ENCODE assay signal across 10 cellular contexts in genomic region chr9:129270205-129270604, GRCh38.
DNase-seq lines count a peak whose midpoint lies in the region; ATAC-seq, FAIRE-seq and TF ChIP-seq lines count a peak whose summit lies in the region.
"Had no signal": no experiment of that assay in that cellular context is flagged by ENCODE, and none has a peak within 500 bp of the region (broad histone marks: within the 10 kb centered on the region; RNA-seq: fewer than 3 reads in every experiment).

No MANE protein-coding gene starts in this region.

- POLR2A ChIA-PET in HepG2 (lab: Yijun Ruan, JAX) = no interaction called here

- H3K36me3 ChIP-seq in spleen (no peaks in the 10 kb centered on the region), HepG2 (replicated peaks in 1 of 2; ENCODE audit: control insufficient read depth in 1 of 2, insufficient read depth in 2 of 2, low read length in 2 of 2) (no peaks in the 10 kb centered on the region)

- H3K9me3 Mint-ChIP-seq in T-helper 2 cell treated with Interferon-gamma antibody and Interleukin-4, amounts not matched to agents 5 μg/mL and 100 μg/mL, for 36 hours = no peaks in the 10 kb centered on the region

- intact Hi-C loops in spleen (cut with DNase I; ENCODE audit: low total_unique reads) (no loop called here), HepG2 (cut with micrococcal nuclease; ENCODE audit: unreplicated experiment) (no loop called here)

- H3K27me3 ChIP-seq in spleen (replicated peaks in 1 of 7) (peaks cover 0 to 6% (median 0%) of the 10 kb centered on the region in 7 donors), HepG2 (ENCODE audit: control insufficient read depth in 1 of 2, insufficient read depth in 2 of 2, low read length in 2 of 2) (peaks cover 5 to 45% of the 10 kb centered on the region in 2 experiments; a peak in 3 of 5 replicates)

- H4K20me1 ChIP-seq in HepG2 (ENCODE audit: insufficient read depth, low read length) = no peaks in the 10 kb centered on the region

- no peaks in the 10 kb centered on the region for H3K79me2 ChIP-seq in HepG2 (ENCODE audit: insufficient read depth, low read length)

- FAIRE-seq in HepG2 (lab: Jason Lieb, UNC) = no peak

- no peaks in the 10 kb centered on the region for H3K9me3 ChIP-seq in spleen
- H3K9me3 ChIP-seq in HepG2 (ENCODE audit: low read length) = no peaks in the 10 kb centered on the region

- in situ Hi-C loops in HepG2 (cut with HindIII; ENCODE audit: extremely low pct_ligation_motif_present, low pct_unique_long_range_greater_than_20kb) = no loop called here

- TF ChIP-seq RAD21 in HepG2 (CRISPR knock-in tag; IDR thresholded peaks at IDR 0.05) = no peak

- peak overlapping the region; percentile 73 for H3K27ac Mint-ChIP-seq in T-helper 2 cell treated with Interferon-gamma antibody and Interleukin-4, amounts not matched to agents 5 μg/mL and 100 μg/mL, for 36 hours

- BruUV-seq in HepG2 (replicated peaks; lab: Mats Ljungman, UMichigan) = no TSS peak

- CTCF ChIA-PET in HepG2 (lab: Yijun Ruan, JAX; ENCODE audit: low intra/inter-chr PET ratio, low total read pairs) = no interaction called here

- H3K4me3 Mint-ChIP-seq in T-helper 2 cell treated with Interferon-gamma antibody and Interleukin-4, amounts not matched to agents 5 μg/mL and 100 μg/mL, for 36 hours = peak overlapping the region; percentile 71
- H3K4me3 Mint-ChIP-seq: neural crest cell had no signal

- H3K27ac ChIP-seq in spleen (peak overlapping the region in 5 of 8 donors; percentile 54 to 77 (median 71)), HepG2 (ENCODE audit: extremely low read length, insufficient read depth, low read length) (no peak overlapping the region)
- H3K27ac ChIP-seq: epithelial cell of prostate had no signal

- peaks cover 9 to 44% (median 25%) of the 10 kb centered on the region in 6 donors for H3K4me1 ChIP-seq in spleen
- peaks cover 20% of the 10 kb centered on the region; the same call in 1 of the 2 replicates for H3K4me1 ChIP-seq in HepG2 (ENCODE audit: insufficient read depth, low read length)

- WGBS in spleen, 5 donors = 62 to 72% (median 65%) methylated on average over 10 of the region's 10 CpGs
- WGBS in HepG2 (ENCODE audit: low lambda C conversion rate) = 61% methylated on average over 10 of the region's 10 CpGs

- TF ChIP-seq CTCF in spleen (IDR thresholded peaks at IDR 0.05 in 8 of 11, conservative IDR thresholded peaks at IDR 0.05 in 3 of 11) = no peak
- TF ChIP-seq CTCF in HepG2 (CRISPR knock-in tag; IDR thresholded peaks at IDR 0.05) = no peak

- no peak overlapping the region for H2AFZ ChIP-seq in HepG2 (ENCODE audit: low read length)

- peak overlapping the region in 1 of 8 donors; percentile 28 for H3K4me3 ChIP-seq in spleen
- no peak overlapping the region for H3K4me3 ChIP-seq in HepG2 (replicated peaks in 1 of 3; ENCODE audit: insufficient read depth in 1 of 3, low read depth in 2 of 3, low read length in 3 of 3)

- no peaks in the 10 kb centered on the region for H3K36me3 Mint-ChIP-seq in T-helper 2 cell treated with Interferon-gamma antibody and Interleukin-4, amounts not matched to agents 5 μg/mL and 100 μg/mL, for 36 hours (ENCODE audit: low read depth)

- TF ChIP-seq POLR2A in spleen (IDR thresholded peaks at IDR 0.05) = no peak
- TF ChIP-seq POLR2A in HepG2 (IDR thresholded peaks at IDR 0.05; ENCODE audit: insufficient read depth in 1 of 2, low read depth in 2 of 2, low read length in 2 of 2) = no peak

- no peak overlapping the region for H3K9ac ChIP-seq in HepG2 (ENCODE audit: insufficient read depth, low read depth, low read length)

- no peak for TF ChIP-seq EP300 in HepG2 (IDR thresholded peaks at IDR 0.05; ENCODE audit: low read depth in 2 of 2, low read length in 2 of 2)
- no peak for TF ChIP-seq EP300 in HepG2 (CRISPR knock-in tag; IDR thresholded peaks at IDR 0.05; ENCODE audit: borderline replicate concordance)

- H3K4me2 ChIP-seq in HepG2 (ENCODE audit: low read depth, low read length) = no peak overlapping the region

- DNase-seq in T-helper 2 cell treated with Interferon-gamma antibody and Interleukin-4, amounts not matched to agents 5 μg/mL and 100 μg/mL, for 36 hours (ENCODE audit: low spot score) = peak; percentile 55
- DNase-seq in spleen (peak; percentile 71), HepG2 (ENCODE audit: low spot score) (no peak), NCI-H510A (lab: John Stamatoyannopoulos, UW) (no peak), NCI-H524 treated with DMSO at 0.1 percent for 48 hours (lab: John Stamatoyannopoulos, UW) (no peak), KG1 (lab: John Stamatoyannopoulos, UW) (no peak)

- peaks cover 30% of the 10 kb centered on the region for H3K4me1 Mint-ChIP-seq in T-helper 2 cell treated with Interferon-gamma antibody and Interleukin-4, amounts not matched to agents 5 μg/mL and 100 μg/mL, for 36 hours (ENCODE audit: low read depth)

- H3K27me3 Mint-ChIP-seq in T-helper 2 cell treated with Interferon-gamma antibody and Interleukin-4, amounts not matched to agents 5 μg/mL and 100 μg/mL, for 36 hours (ENCODE audit: low read depth) = peaks cover 7% of the 10 kb centered on the region

- ATAC-seq in GM18867 (IDR thresholded peaks at IDR 0.05; ENCODE audit: unreplicated experiment) (peak; percentile 73), HG02763 (IDR thresholded peaks at IDR 0.05; ENCODE audit: unreplicated experiment) (peak; percentile 70), HepG2 (no peak)

TF ChIP-seq in HepG2, 621 proteins besides CTCF, POLR2A, EP300 and RAD21:
- TF ChIP-seq, protein P1, sequence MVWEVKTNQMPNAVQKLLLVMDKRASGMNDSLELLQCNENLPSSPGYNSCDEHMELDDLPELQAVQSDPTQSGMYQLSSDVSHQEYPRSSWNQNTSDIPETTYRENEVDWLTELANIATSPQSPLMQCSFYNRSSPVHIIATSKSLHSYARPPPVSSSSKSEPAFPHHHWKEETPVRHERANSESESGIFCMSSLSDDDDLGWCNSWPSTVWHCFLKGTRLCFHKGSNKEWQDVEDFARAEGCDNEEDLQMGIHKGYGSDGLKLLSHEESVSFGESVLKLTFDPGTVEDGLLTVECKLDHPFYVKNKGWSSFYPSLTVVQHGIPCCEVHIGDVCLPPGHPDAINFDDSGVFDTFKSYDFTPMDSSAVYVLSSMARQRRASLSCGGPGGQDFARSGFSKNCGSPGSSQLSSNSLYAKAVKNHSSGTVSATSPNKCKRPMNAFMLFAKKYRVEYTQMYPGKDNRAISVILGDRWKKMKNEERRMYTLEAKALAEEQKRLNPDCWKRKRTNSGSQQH (CRISPR knock-in tag; IDR thresholded peaks at IDR 0.05; ENCODE audit: low read depth) = no peak
- TF ChIP-seq FOXA1 (IDR thresholded peaks at IDR 0.05) = no peak
- no peak for TF ChIP-seq FOXA1 (CRISPR knock-in tag; IDR thresholded peaks at IDR 0.05)
- no peak for TF ChIP-seq REPIN1 (CRISPR knock-in tag; IDR thresholded peaks at IDR 0.05; ENCODE audit: borderline replicate concordance, low read depth)
- no peak for TF ChIP-seq NFATC3 (CRISPR knock-in tag; IDR thresholded peaks at IDR 0.05)
- no peak for TF ChIP-seq HNRNPH1 (optimal IDR thresholded peaks at IDR 0.05; ENCODE audit: low read depth, low read length)
- TF ChIP-seq ZNF724P (CRISPR knock-in tag; IDR thresholded peaks at IDR 0.05; ENCODE audit: borderline replicate concordance) = no peak
- TF ChIP-seq KAT2B (IDR thresholded peaks at IDR 0.05; ENCODE audit: borderline replicate concordance, low read depth, low read length) = no peak
- TF ChIP-seq SUZ12 (IDR thresholded peaks at IDR 0.05; ENCODE audit: low read depth, low read length) = no peak
- TF ChIP-seq ZNF7 (CRISPR knock-in tag; IDR thresholded peaks at IDR 0.05) = no peak
- TF ChIP-seq TBL1XR1 (IDR thresholded peaks at IDR 0.05; ENCODE audit: borderline replicate concordance, low read length, partially characterized antibody) = no peak
- no peak for TF ChIP-seq NAIF1 (CRISPR knock-in tag; IDR thresholded peaks at IDR 0.05; ENCODE audit: borderline replicate concordance)
- TF ChIP-seq ARNTL (CRISPR knock-in tag; IDR thresholded peaks at IDR 0.05) = no peak
- TF ChIP-seq WIZ (CRISPR knock-in tag; IDR thresholded peaks at IDR 0.05) = no peak
- TF ChIP-seq, protein P2, sequence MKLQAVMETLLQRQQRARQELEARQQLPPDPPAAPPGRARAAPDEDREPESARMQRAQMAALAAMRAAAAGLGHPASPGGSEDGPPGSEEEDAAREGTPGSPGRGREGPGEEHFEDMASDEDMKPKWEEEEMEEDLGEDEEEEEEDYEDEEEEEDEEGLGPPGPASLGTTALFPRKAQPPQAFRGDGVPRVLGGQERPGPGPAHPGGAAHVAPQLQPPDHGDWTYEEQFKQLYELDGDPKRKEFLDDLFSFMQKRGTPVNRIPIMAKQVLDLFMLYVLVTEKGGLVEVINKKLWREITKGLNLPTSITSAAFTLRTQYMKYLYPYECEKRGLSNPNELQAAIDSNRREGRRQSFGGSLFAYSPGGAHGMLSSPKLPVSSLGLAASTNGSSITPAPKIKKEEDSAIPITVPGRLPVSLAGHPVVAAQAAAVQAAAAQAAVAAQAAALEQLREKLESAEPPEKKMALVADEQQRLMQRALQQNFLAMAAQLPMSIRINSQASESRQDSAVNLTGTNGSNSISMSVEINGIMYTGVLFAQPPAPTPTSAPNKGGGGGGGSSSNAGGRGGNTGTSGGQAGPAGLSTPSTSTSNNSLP (IDR thresholded peaks at IDR 0.05; ENCODE audit: low read depth, low read length) = no peak
- TF ChIP-seq TBX2 (CRISPR knock-in tag; IDR thresholded peaks at IDR 0.05; ENCODE audit: borderline replicate concordance) = no peak

Comparison
In these comparisons a context has a peak if more than half of its experiments do, and no peak if none do; other contexts are left out.
1. DNase-seq: peak in T-helper 2 cell treated with Interferon-gamma antibody and Interleukin-4, amounts not matched to agents 5 μg/mL and 100 μg/mL, for 36 hours (single experiment) and spleen (single experiment); none in HepG2 (single experiment), NCI-H510A (single experiment), NCI-H524 treated with DMSO at 0.1 percent for 48 hours (single experiment) and KG1 (single experiment).